15 cellular contexts compared by ENCODE assay signal in the genomic region with DNA sequence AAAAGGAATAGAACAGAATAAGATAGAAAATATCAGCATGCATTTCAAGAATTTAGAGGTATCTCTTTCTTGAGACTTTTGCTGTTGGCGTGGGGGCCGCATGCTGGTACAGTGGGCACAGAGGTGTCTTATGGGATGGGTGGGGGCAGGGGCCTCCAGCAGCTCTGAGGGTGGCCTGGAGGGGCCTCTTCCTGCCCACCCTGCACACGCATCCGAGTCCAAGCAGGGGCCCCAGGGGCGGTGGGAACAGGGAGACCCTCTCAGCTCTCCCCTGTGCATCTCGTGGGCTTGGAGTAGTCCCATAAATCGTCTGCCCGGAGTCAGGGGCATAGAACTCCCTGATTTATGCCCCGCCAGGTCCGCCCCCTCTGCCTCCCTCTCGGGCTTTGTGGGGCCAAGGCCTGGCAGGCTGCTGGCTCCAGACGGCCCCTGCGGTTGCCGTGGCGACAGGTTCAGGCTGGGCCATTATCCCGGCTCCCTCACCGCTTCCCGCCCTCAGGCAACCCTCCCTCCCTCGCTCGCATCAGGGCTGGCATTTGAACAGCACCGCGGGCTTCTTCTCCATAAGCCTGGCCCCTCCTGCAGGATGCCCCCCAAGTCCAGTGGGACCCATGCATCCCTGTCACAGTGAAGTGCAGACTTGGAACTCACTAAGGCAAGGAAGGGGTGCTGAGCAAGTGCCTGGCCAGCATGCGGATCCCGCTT.
DNase-seq lines count a peak whose midpoint lies in the region; ATAC-seq lines count a peak whose summit lies in the region.
"Had no signal": no experiment of that assay in that cellular context is flagged by ENCODE, and none has a peak within 500 bp of the region (broad histone marks: within the 10 kb centered on the region; RNA-seq: fewer than 3 reads in every experiment).

No MANE protein-coding gene starts in this region.

- no peaks in the 10 kb centered on the region for H3K9me3 ChIP-seq in NT2/D1 (ENCODE audit: insufficient read depth, low read length)
- H3K9me3 ChIP-seq: psoas muscle, testis had no signal

- ATAC-seq in HG02759 (IDR thresholded peaks at IDR 0.05; ENCODE audit: unreplicated experiment) (no peak), GM21529 (IDR thresholded peaks at IDR 0.05; ENCODE audit: unreplicated experiment) (no peak)
- ATAC-seq: activated CD8-positive, alpha-beta T cell treated with anti-CD3 and anti-CD28 coated beads, Interleukin-2, amount 10 ng/mL, durations not matched to agents 7 days and 5 days; psoas muscle had no signal

- DNase-seq in DMS 273 (lab: John Stamatoyannopoulos, UW; ENCODE audit: unreplicated experiment) (peak; percentile 95), NCI-H1417 (lab: John Stamatoyannopoulos, UW) (peak; percentile 60 to 95 (median 91)), NT2/D1 (ENCODE audit: low read depth, low spot score) (peak; percentile 52), left kidney (ENCODE audit: low read depth, low spot score) (peak; percentile 98), NAMALWA (ENCODE audit: low spot score) (no peak)
- no peak for DNase-seq in stimulated activated CD4-positive, alpha-beta T cell treated with anti-CD3 and anti-CD28 coated beads, Interleukin-15, amount 100 ng/mL, for 24 hours
- DNase-seq: activated CD8-positive, alpha-beta T cell treated with anti-CD3 and anti-CD28 coated beads, Interleukin-2, amount 10 ng/mL, durations not matched to agents 7 days and 5 days; activated naive CD8-positive, alpha-beta T cell treated with anti-CD3 and anti-CD28 coated beads for 36 hours; cortex of kidney; psoas muscle; SW 1271; testis had no signal

- H3K36me3 ChIP-seq in NT2/D1 (ENCODE audit: insufficient read depth, insufficient read length, low read length) = no peaks in the 10 kb centered on the region

- no peak overlapping the region for H3K4me3 ChIP-seq in NT2/D1 (ENCODE audit: insufficient read length, low read depth)
- H3K4me3 ChIP-seq: lung, psoas muscle, testis had no signal

- H3K27me3 ChIP-seq in NT2/D1 (ENCODE audit: insufficient read depth, insufficient read length) = peaks cover 3% of the 10 kb centered on the region
- H3K27me3 ChIP-seq: testis had no signal

- peak overlapping the region; percentile 21 for H3K9ac ChIP-seq in NT2/D1 (ENCODE audit: insufficient read length, low read depth)

- H3K4me1 ChIP-seq in NT2/D1 (ENCODE audit: insufficient read depth, insufficient read length) = peaks cover 19% of the 10 kb centered on the region
- H3K4me1 ChIP-seq: psoas muscle, testis had no signal

Comparison
In these comparisons a context has a peak if more than half of its experiments do, and no peak if none do; other contexts are left out.
1. DNase-seq: peak in DMS 273 (single experiment), NCI-H1417 (3 of 3), NT2/D1 (single experiment) and left kidney (single experiment); none in stimulated activated CD4-positive, alpha-beta T cell treated with anti-CD3 and anti-CD28 coated beads, Interleukin-15, amount 100 ng/mL, for 24 hours (single experiment) and NAMALWA (single experiment).